Comparison of ENCODE assay signal across 1 cellular context in the genomic region with DNA sequence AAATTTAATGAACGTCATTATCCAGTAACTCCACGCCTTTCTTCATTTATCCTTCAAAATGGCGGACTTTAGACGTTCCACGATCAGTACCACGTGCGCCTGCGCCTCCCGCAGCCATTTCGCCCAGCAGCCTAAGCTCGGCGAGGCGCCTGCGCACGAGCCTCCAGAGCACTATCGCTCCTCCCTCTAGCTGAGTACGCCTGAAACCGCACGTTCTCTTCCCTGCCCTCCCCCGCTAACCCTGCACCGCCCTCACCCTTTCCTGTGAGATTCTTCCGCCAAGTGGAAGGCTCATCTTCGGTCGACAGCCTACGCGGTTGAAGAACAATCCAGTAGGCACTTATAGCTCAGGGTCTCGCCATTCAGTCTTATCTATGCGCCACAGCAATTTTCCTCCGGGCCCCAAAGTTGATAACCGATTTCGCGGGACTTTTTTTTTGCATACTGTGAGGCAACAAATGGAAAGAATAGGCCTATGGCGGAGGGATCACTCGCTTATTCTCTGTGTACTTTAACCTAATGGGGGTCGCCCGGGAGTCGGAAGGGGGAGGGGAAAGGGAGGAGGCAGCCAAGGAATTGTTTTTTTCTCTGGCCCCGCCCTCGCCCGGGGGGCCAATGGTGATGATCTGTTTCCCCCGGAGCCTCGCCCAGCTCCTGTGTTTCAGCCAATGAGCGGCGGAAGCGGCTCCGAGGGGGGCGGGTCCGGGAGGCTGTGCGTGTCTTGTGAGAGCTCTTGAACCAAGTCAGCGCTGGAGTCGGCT.
TF ChIP-seq lines count a peak whose summit lies in the region.

A gene with protein sequence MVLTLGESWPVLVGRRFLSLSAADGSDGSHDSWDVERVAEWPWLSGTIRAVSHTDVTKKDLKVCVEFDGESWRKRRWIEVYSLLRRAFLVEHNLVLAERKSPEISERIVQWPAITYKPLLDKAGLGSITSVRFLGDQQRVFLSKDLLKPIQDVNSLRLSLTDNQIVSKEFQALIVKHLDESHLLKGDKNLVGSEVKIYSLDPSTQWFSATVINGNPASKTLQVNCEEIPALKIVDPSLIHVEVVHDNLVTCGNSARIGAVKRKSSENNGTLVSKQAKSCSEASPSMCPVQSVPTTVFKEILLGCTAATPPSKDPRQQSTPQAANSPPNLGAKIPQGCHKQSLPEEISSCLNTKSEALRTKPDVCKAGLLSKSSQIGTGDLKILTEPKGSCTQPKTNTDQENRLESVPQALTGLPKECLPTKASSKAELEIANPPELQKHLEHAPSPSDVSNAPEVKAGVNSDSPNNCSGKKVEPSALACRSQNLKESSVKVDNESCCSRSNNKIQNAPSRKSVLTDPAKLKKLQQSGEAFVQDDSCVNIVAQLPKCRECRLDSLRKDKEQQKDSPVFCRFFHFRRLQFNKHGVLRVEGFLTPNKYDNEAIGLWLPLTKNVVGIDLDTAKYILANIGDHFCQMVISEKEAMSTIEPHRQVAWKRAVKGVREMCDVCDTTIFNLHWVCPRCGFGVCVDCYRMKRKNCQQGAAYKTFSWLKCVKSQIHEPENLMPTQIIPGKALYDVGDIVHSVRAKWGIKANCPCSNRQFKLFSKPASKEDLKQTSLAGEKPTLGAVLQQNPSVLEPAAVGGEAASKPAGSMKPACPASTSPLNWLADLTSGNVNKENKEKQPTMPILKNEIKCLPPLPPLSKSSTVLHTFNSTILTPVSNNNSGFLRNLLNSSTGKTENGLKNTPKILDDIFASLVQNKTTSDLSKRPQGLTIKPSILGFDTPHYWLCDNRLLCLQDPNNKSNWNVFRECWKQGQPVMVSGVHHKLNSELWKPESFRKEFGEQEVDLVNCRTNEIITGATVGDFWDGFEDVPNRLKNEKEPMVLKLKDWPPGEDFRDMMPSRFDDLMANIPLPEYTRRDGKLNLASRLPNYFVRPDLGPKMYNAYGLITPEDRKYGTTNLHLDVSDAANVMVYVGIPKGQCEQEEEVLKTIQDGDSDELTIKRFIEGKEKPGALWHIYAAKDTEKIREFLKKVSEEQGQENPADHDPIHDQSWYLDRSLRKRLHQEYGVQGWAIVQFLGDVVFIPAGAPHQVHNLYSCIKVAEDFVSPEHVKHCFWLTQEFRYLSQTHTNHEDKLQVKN (N-terminal part only) (plus strand): TSS at position 741 of the 761 bp plus-strand sequence. CDS start 677 bp downstream, outside the sequence.

TF ChIP-seq in GM23338, 12 proteins besides CTCF, POLR2A, EP300 and RAD21:
- TF ChIP-seq, protein P1, sequence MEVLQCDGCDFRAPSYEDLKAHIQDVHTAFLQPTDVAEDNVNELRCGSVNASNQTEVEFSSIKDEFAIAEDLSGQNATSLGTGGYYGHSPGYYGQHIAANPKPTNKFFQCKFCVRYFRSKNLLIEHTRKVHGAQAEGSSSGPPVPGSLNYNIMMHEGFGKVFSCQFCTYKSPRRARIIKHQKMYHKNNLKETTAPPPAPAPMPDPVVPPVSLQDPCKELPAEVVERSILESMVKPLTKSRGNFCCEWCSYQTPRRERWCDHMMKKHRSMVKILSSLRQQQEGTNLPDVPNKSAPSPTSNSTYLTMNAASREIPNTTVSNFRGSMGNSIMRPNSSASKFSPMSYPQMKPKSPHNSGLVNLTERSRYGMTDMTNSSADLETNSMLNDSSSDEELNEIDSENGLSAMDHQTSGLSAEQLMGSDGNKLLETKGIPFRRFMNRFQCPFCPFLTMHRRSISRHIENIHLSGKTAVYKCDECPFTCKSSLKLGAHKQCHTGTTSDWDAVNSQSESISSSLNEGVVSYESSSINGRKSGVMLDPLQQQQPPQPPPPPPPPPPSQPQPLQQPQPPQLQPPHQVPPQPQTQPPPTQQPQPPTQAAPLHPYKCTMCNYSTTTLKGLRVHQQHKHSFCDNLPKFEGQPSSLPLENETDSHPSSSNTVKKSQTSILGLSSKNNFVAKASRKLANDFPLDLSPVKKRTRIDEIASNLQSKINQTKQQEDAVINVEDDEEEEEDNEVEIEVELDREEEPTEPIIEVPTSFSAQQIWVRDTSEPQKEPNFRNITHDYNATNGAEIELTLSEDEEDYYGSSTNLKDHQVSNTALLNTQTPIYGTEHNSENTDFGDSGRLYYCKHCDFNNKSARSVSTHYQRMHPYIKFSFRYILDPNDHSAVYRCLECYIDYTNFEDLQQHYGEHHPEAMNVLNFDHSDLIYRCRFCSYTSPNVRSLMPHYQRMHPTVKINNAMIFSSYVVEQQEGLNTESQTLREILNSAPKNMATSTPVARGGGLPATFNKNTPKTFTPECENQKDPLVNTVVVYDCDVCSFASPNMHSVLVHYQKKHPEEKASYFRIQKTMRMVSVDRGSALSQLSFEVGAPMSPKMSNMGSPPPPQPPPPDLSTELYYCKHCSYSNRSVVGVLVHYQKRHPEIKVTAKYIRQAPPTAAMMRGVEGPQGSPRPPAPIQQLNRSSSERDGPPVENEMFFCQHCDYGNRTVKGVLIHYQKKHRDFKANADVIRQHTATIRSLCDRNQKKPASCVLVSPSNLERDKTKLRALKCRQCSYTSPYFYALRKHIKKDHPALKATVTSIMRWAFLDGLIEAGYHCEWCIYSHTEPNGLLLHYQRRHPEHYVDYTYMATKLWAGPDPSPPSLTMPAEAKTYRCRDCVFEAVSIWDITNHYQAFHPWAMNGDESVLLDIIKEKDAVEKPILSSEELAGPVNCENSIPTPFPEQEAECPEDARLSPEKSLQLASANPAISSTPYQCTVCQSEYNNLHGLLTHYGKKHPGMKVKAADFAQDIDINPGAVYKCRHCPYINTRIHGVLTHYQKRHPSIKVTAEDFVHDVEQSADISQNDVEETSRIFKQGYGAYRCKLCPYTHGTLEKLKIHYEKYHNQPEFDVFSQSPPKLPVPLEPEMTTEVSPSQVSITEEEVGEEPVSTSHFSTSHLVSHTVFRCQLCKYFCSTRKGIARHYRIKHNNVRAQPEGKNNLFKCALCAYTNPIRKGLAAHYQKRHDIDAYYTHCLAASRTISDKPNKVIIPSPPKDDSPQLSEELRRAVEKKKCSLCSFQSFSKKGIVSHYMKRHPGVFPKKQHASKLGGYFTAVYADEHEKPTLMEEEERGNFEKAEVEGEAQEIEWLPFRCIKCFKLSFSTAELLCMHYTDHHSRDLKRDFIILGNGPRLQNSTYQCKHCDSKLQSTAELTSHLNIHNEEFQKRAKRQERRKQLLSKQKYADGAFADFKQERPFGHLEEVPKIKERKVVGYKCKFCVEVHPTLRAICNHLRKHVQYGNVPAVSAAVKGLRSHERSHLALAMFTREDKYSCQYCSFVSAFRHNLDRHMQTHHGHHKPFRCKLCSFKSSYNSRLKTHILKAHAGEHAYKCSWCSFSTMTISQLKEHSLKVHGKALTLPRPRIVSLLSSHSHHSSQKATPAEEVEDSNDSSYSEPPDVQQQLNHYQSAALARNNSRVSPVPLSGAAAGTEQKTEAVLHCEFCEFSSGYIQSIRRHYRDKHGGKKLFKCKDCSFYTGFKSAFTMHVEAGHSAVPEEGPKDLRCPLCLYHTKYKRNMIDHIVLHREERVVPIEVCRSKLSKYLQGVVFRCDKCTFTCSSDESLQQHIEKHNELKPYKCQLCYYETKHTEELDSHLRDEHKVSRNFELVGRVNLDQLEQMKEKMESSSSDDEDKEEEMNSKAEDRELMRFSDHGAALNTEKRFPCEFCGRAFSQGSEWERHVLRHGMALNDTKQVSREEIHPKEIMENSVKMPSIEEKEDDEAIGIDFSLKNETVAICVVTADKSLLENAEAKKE (CRISPR knock-in tag; IDR thresholded peaks at IDR 0.05) = no peak
- TF ChIP-seq JUNB (IDR thresholded peaks at IDR 0.05; ENCODE audit: unreplicated experiment) = no peak
- peak; percentile 71 for TF ChIP-seq CREB1 (CRISPR knock-in tag; IDR thresholded peaks at IDR 0.05; ENCODE audit: low read depth)
